Comparison of ENCODE assay signal across 26 cellular contexts in genomic region chr5:101829255-101829654, GRCh38.
"Had no signal": no experiment of that assay in that cellular context is flagged by ENCODE, and none has a peak within 500 bp of the region (broad histone marks: within the 10 kb centered on the region; RNA-seq: fewer than 3 reads in every experiment).

No MANE protein-coding gene starts in this region.

- H3K4me3 ChIP-seq: stomach, suprapubic skin, testis, thoracic aorta, thyroid gland, tibial artery, tibial nerve, transverse colon, upper lobe of left lung, upper lobe of right lung, uterus, vagina had no signal

- H3K9me3 ChIP-seq: suprapubic skin, testis, thoracic aorta, thyroid gland, upper lobe of left lung, upper lobe of right lung, uterus, vagina had no signal

- DNase-seq: stimulated activated CD4-positive, alpha-beta T cell treated with anti-CD3 and anti-CD28 coated beads, Interleukin-2, amount 100 ng/mL, for 48 hours; stimulated activated CD4-positive, alpha-beta T cell treated with anti-CD3 and anti-CD28 coated beads, Interleukin-4, amount 100 ng/mL, for 1 hour; stimulated activated CD4-positive, alpha-beta T cell treated with anti-CD3 and anti-CD28 coated beads, Interleukin-4, amount 100 ng/mL, for 24 hours; stimulated activated CD4-positive, alpha-beta T cell treated with anti-CD3 and anti-CD28 coated beads, Interleukin-4, amount 100 ng/mL, for 4 hours; stimulated activated CD8-positive, alpha-beta memory T cell treated with anti-CD3 and anti-CD28 coated beads, Interleukin-4, amount 100 ng/mL, for 48 hours; stimulated activated naive B cell treated with anti-CD40 and anti-IgM and Interleukin-4, amounts not matched to agents 10 μg/mL and 1 μg/mL and 100 μg/mL, for 72 hours; stimulated activated naive CD4-positive, alpha-beta T cell; stimulated activated naive CD4-positive, alpha-beta T cell treated with Interleukin-2 at 50 U/mL for 16 hours; stimulated activated naive CD8-positive, alpha-beta T cell treated with anti-CD3 and anti-CD28 coated beads, Interleukin-15, amount 100 ng/mL, for 72 hours; stimulated activated naive CD8-positive, alpha-beta T cell treated with anti-CD3 and anti-CD28 coated beads, Interleukin-15, Interleukin-2, amounts not matched to agents 100 U/mL and 50 U/mL, for 24 hours; stomach; substantia nigra; testis; thyroid gland; tibial artery; transverse colon; trophoblast cell; upper lobe of left lung; upper lobe of right lung; uterus had no signal

- H3K27me3 ChIP-seq: stomach, suprapubic skin, testis, thyroid gland, tibial artery, tibial nerve, transverse colon, upper lobe of left lung, upper lobe of right lung, uterus, vagina had no signal

- H3K4me1 ChIP-seq: stomach, suprapubic skin, testis, thyroid gland, tibial artery, tibial nerve, transverse colon, upper lobe of left lung, upper lobe of right lung, uterus, vagina had no signal

- ATAC-seq: stimulated activated effector memory CD8-positive, alpha-beta T cell treated with anti-CD3 and anti-CD28 coated beads, Interleukin-12 subunit alpha, Interleukin-12 subunit beta, amount 100 ng/mL, for 72 hours; stimulated activated memory B cell treated with anti-CD40 and anti-IgM and Interleukin-4, amounts not matched to agents 10 μg/mL and 1 μg/mL and 100 μg/mL, for 72 hours; stimulated activated naive B cell treated with anti-CD40 and anti-IgM and Interleukin-4, amounts not matched to agents 10 μg/mL and 1 μg/mL and 100 μg/mL, for 72 hours; stimulated activated naive CD8-positive, alpha-beta T cell treated with anti-CD3 and anti-CD28 coated beads, Interleukin-15, amount 100 ng/mL, for 72 hours; stimulated activated naive CD8-positive, alpha-beta T cell treated with anti-CD3 and anti-CD28 coated beads, Interleukin-15, Interleukin-2, amounts not matched to agents 100 U/mL and 50 U/mL, for 24 hours; upper lobe of right lung had no signal

- H3K27ac ChIP-seq: stomach, suprapubic skin, testis, thoracic aorta, thyroid gland, tibial artery, tibial nerve, transverse colon, upper lobe of left lung, upper lobe of right lung, uterus, vagina had no signal

- H3K36me3 ChIP-seq: stomach, suprapubic skin, thoracic aorta, thyroid gland, tibial artery, tibial nerve, transverse colon, upper lobe of left lung, upper lobe of right lung, uterus, vagina had no signal
